ENCODE assay signal across 15 cellular contexts in the genomic region with DNA sequence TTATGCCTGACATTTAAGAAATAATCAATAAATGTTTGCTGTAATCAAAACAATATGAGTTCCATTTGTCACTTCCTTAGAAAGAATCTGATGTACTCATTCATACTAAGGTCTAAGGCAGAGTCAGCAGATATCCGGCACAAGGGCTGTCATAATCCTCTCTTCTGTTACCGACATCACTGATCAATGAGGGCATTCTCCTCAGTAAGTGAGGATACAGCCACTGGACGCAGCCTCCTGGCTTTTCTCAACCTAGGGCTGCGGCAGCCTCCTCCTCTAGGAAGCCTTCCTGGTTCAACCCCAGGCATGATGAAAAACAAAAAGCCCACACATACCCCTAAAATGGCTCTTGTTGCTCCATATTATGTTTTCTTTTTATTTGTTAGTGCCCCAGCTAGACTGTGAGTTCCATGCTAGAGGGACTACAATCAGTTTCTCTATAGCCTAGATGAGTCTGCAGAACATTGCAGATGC.
"Had no signal": no experiment of that assay in that cellular context is flagged by ENCODE, and none has a peak within 500 bp of the region (broad histone marks: within the 10 kb centered on the region; RNA-seq: fewer than 3 reads in every experiment).

No MANE protein-coding gene starts in this region.

- H3K36me3 Mint-ChIP-seq: activated CD4-positive, alpha-beta memory T cell treated with anti-CD3 and anti-CD28 coated beads for 36 hours; activated naive CD8-positive, alpha-beta T cell treated with anti-CD3 and anti-CD28 coated beads, Interleukin-2, amount 10 ng/mL, durations not matched to agents 7 days and 5 days; brain; naive B cell had no signal

- H3K4me3 Mint-ChIP-seq: activated CD4-positive, alpha-beta memory T cell treated with anti-CD3 and anti-CD28 coated beads for 36 hours; activated CD4-positive, alpha-beta T cell treated with anti-CD3 and anti-CD28 coated beads, Interleukin-2, amount 10 ng/mL, durations not matched to agents 24 days and 14 days; activated naive CD4-positive, alpha-beta T cell treated with anti-CD3 and anti-CD28 coated beads for 36 hours; activated naive CD8-positive, alpha-beta T cell treated with anti-CD3 and anti-CD28 coated beads, Interleukin-2, amount 10 ng/mL, durations not matched to agents 7 days and 5 days; brain; naive B cell; nephron progenitor cell had no signal

- ATAC-seq: activated CD4-positive, CD25-positive, alpha-beta regulatory T cell treated with anti-CD3 and anti-CD28 coated beads, Interleukin-2, amount 50 U/mL, for 24 hours; heart right ventricle had no signal

- H3K27ac Mint-ChIP-seq: activated CD4-positive, alpha-beta memory T cell treated with anti-CD3 and anti-CD28 coated beads for 36 hours; activated CD4-positive, alpha-beta T cell treated with anti-CD3 and anti-CD28 coated beads, Interleukin-2, amount 10 ng/mL, durations not matched to agents 24 days and 14 days; activated naive CD4-positive, alpha-beta T cell treated with anti-CD3 and anti-CD28 coated beads for 36 hours; nephron progenitor cell had no signal

- DNase-seq: activated CD4-positive, alpha-beta memory T cell treated with anti-CD3 and anti-CD28 coated beads for 36 hours; activated CD4-positive, alpha-beta T cell treated with anti-CD3 and anti-CD28 coated beads, Interleukin-2, amount 10 ng/mL, durations not matched to agents 24 days and 14 days; activated effector memory CD4-positive, alpha-beta T cell treated with Interleukin-2 at 50 U/mL for 16 hours; activated naive CD4-positive, alpha-beta T cell treated with anti-CD3 and anti-CD28 coated beads for 36 hours; activated naive CD8-positive, alpha-beta T cell treated with anti-CD3 and anti-CD28 coated beads, Interleukin-2, amount 10 ng/mL, durations not matched to agents 7 days and 5 days; cortex of kidney; heart right ventricle; left ventricle myocardium inferior; naive B cell; nephron progenitor cell; nucleus accumbens; stimulated activated CD4-positive, alpha-beta T cell treated with anti-CD3 and anti-CD28 coated beads, Interleukin-15, amount 100 ng/mL, for 24 hours; stimulated activated naive CD4-positive, alpha-beta T cell treated with Interleukin-2 at 50 U/mL for 16 hours had no signal

- H3K9me3 Mint-ChIP-seq: activated CD4-positive, alpha-beta memory T cell treated with anti-CD3 and anti-CD28 coated beads for 36 hours; activated CD4-positive, alpha-beta T cell treated with anti-CD3 and anti-CD28 coated beads, Interleukin-2, amount 10 ng/mL, durations not matched to agents 24 days and 14 days; activated naive CD4-positive, alpha-beta T cell treated with anti-CD3 and anti-CD28 coated beads for 36 hours; activated naive CD8-positive, alpha-beta T cell treated with anti-CD3 and anti-CD28 coated beads, Interleukin-2, amount 10 ng/mL, durations not matched to agents 7 days and 5 days; nephron progenitor cell had no signal

- H3K4me1 Mint-ChIP-seq: brain had no signal

- H3K27me3 Mint-ChIP-seq: activated CD4-positive, alpha-beta memory T cell treated with anti-CD3 and anti-CD28 coated beads for 36 hours had no signal
